Comparison of ENCODE assay signal across 2 cellular contexts in the genomic region with DNA sequence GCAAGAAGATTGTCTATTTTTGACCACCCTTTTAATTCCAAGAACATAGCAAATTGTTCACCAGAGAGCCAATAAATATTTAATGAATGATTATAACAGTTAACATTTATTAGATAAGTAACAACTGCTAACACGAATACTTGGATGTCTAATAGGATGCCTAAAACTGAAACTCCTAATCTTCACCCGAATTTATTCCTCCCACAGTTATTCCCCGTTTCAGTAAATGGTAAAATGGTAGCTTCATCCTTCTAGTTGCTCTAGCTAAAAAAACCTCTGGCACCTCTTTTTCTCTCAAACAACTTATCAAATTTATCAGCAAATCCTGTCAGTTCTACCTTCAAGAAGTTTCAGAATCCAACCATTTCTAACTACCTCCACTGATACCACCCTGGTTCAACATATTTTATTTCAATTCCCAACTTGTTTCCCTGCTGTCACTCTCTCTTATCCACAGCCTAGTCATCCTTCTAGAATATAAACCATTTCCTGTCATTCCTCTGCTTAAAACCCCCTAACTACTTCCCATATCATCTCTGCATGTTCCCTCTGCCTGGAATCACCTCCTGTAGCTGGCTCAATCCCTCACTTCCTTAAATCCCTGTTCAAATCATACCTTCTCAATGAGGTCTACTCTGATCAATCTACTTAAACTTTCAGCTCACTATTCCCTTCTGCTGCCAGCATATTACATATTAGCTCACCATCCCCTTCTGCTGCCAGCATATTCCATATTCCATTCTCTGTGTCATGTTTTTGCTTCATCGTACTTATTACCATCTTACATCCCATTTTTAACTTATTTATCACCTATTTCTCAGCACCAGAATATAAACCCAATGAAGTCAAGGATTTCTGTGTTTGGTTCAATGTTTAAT.
TF ChIP-seq lines count a peak whose summit lies in the region.

No MANE protein-coding gene starts in this region.

TF ChIP-seq in IMR-90, 13 proteins besides CTCF, POLR2A, EP300 and RAD21:
- no peak for TF ChIP-seq MAZ (IDR thresholded peaks at IDR 0.05; ENCODE audit: borderline replicate concordance, low read depth, low read length)
- no peak for TF ChIP-seq CHD1 (IDR thresholded peaks at IDR 0.05; ENCODE audit: low read depth, low read length)
- TF ChIP-seq RCOR1 (IDR thresholded peaks at IDR 0.05; ENCODE audit: insufficient replicate concordance, low read length), result no peak
- no peak for TF ChIP-seq NFE2L2 (IDR thresholded peaks at IDR 0.05; ENCODE audit: low read depth, low read length)
- TF ChIP-seq, protein P1, sequence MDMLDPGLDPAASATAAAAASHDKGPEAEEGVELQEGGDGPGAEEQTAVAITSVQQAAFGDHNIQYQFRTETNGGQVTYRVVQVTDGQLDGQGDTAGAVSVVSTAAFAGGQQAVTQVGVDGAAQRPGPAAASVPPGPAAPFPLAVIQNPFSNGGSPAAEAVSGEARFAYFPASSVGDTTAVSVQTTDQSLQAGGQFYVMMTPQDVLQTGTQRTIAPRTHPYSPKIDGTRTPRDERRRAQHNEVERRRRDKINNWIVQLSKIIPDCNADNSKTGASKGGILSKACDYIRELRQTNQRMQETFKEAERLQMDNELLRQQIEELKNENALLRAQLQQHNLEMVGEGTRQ (IDR thresholded peaks at IDR 0.05; ENCODE audit: low read depth, low read length), result no peak

TF ChIP-seq in H1, 55 proteins besides CTCF, POLR2A, EP300 and RAD21:
- TF ChIP-seq KDM4A (IDR thresholded peaks at IDR 0.05; ENCODE audit: low read depth, low read length, severe bottlenecking), result no peak
- TF ChIP-seq RBBP5 (IDR thresholded peaks at IDR 0.05; ENCODE audit: borderline replicate concordance, low read depth, low read length), result no peak
- TF ChIP-seq GTF2F1 (IDR thresholded peaks at IDR 0.05; ENCODE audit: borderline replicate concordance, low read depth, low read length), result no peak
- TF ChIP-seq SP1 (IDR thresholded peaks at IDR 0.05; ENCODE audit: low read depth, low read length), result no peak
- no peak for TF ChIP-seq BCL11A (IDR thresholded peaks at IDR 0.05; ENCODE audit: low read depth in 2 of 2, low read length in 2 of 2)
- no peak for TF ChIP-seq TAF1 (IDR thresholded peaks at IDR 0.05; ENCODE audit: low read depth, low read length)
- no peak for TF ChIP-seq CEBPB (IDR thresholded peaks at IDR 0.05; ENCODE audit: low read depth, low read length)
- TF ChIP-seq EGR1 (IDR thresholded peaks at IDR 0.05; ENCODE audit: borderline replicate concordance, low read depth, low read length), result no peak
- no peak for TF ChIP-seq MAFK (IDR thresholded peaks at IDR 0.05; ENCODE audit: low read depth, low read length)
